27 cellular contexts compared by ENCODE assay signal in genomic region chr6:83062225-83062624, GRCh38. TPM values are rescaled to one million over a fixed set of nuclear protein-coding genes. Genes with fewer than 3 reads are reported as not detected.
DNase-seq lines count a peak whose midpoint lies in the region; FAIRE-seq and TF ChIP-seq lines count a peak whose summit lies in the region.
"Had no signal": no experiment of that assay in that cellular context is flagged by ENCODE, and none has a peak within 500 bp of the region (broad histone marks: within the 10 kb centered on the region; RNA-seq: fewer than 3 reads in every experiment).

No MANE protein-coding gene starts in this region.

- CTCF ChIA-PET in A673 (lab: Charles Lee), result no interaction called here

- H3K27ac ChIP-seq in A673 (ENCODE audit: low read depth, low read length, poor library complexity, severe bottlenecking), result peak overlapping the region; percentile 57
- H3K27ac ChIP-seq in SK-N-MC, result peak overlapping the region; percentile 78
- H3K27ac ChIP-seq: body of pancreas, prostate gland, upper lobe of left lung had no signal

- DNase-seq in A673 (ENCODE audit: low spot score) (peak; percentile 89), H54 (ENCODE audit: insufficient read length, low spot score) (no peak), SK-N-MC (ENCODE audit: low read depth, low spot score) (no peak), glomerular visceral epithelial cell (ENCODE audit: extremely low spot score) (peak; percentile 50), NCI-H1105 treated with DMSO at 0.1 percent for 48 hours (lab: John Stamatoyannopoulos, UW) (no peak), NCI-H2029 (lab: John Stamatoyannopoulos, UW) (no peak), type B pancreatic cell (ENCODE audit: extremely low spot score, unreplicated experiment) (no peak)
- no peak for DNase-seq in activated effector memory CD4-positive, alpha-beta T cell treated with anti-CD3 and anti-CD28 coated beads, Interleukin-2, amount 50 U/mL, for 16 hours
- DNase-seq: activated CD4-positive, alpha-beta memory T cell treated with anti-CD3 and anti-CD28 coated beads, Interleukin-2, amount 10 ng/mL, durations not matched to agents 7 days and 5 days; activated CD4-positive, CD25-positive, alpha-beta regulatory T cell; activated naive CD4-positive, alpha-beta T cell treated with Interleukin-2 at 50 U/mL for 16 hours; activated T-cell treated with anti-CD3 and anti-CD28 coated beads, Interleukin-2, amount 50 U/mL, for 1 hour; body of pancreas; CD4-positive, CD25-positive, alpha-beta regulatory T cell; foreskin melanocyte; NCI-H1436; NCI-H2171 treated with DMSO at 0.1 percent for 48 hours; NCI-H748 treated with DMSO at 0.1 percent for 48 hours; SIG-M5; small intestine; stimulated activated CD4-positive, alpha-beta T cell treated with anti-CD3 and anti-CD28 coated beads, Interleukin-4, amount 100 ng/mL, for 4 hours; T-helper 2 cell; upper lobe of left lung had no signal

- H3K4me3 Mint-ChIP-seq in type B pancreatic cell, result no peak overlapping the region
- H3K4me3 Mint-ChIP-seq: activated CD4-positive, alpha-beta memory T cell treated with anti-CD3 and anti-CD28 coated beads, Interleukin-2, amount 10 ng/mL, durations not matched to agents 7 days and 5 days; dendritic cell treated with granulocyte-macrophage colony-stimulating factor and Interleukin-4, amounts not matched to agents 40 ng/mL and 50 ng/mL, for 4 days had no signal

- no peak for TF ChIP-seq POLR2A in H54 (IDR thresholded peaks at IDR 0.05; ENCODE audit: low read depth, low read length)

- H3K4me3 ChIP-seq in A673 (ENCODE audit: low read depth, low read length, poor library complexity, severe bottlenecking) (no peak overlapping the region), SK-N-MC (peak overlapping the region; percentile 93)
- H3K4me3 ChIP-seq: body of pancreas, prostate gland, upper lobe of left lung had no signal

- peaks cover 35% of the 10 kb centered on the region for H3K4me1 ChIP-seq in A673 (ENCODE audit: insufficient read depth, low read length, poor library complexity, severe bottlenecking)
- H3K4me1 ChIP-seq: prostate gland had no signal

- peaks cover 4% of the 10 kb centered on the region for H3K36me3 Mint-ChIP-seq in type B pancreatic cell

- H3K36me3 ChIP-seq in A673 (ENCODE audit: insufficient read depth, low read length, poor library complexity, severe bottlenecking), result peaks cover 23% of the 10 kb centered on the region
- peaks cover 49% of the 10 kb centered on the region for H3K36me3 ChIP-seq in SK-N-MC (ENCODE audit: insufficient read depth, low read length)
- H3K36me3 ChIP-seq: prostate gland had no signal

- H3K27ac Mint-ChIP-seq in type B pancreatic cell, result no peak overlapping the region
- H3K27ac Mint-ChIP-seq: activated CD4-positive, alpha-beta memory T cell treated with anti-CD3 and anti-CD28 coated beads, Interleukin-2, amount 10 ng/mL, durations not matched to agents 7 days and 5 days; dendritic cell treated with granulocyte-macrophage colony-stimulating factor and Interleukin-4, amounts not matched to agents 40 ng/mL and 50 ng/mL, for 4 days had no signal

- intact Hi-C loops in A673 (cut with micrococcal nuclease; ENCODE audit: unreplicated experiment), result loop anchor here (10.0 kb wide), 2 partner anchors 303 to 353 kb away; no protein-coding TSS in a partner anchor

- TF ChIP-seq CTCF in A673 (conservative IDR thresholded peaks at IDR 0.05; ENCODE audit: low read depth, low read length) (peak; percentile 35; the same call in 1 of the 2 replicates), type B pancreatic cell (conservative IDR thresholded peaks at IDR 0.05) (no peak)

- POLR2A ChIA-PET in A673 (lab: Charles Lee; ENCODE audit: low non-redundant PET), result no interaction called here

- no peaks in the 10 kb centered on the region for H3K9me3 Mint-ChIP-seq in type B pancreatic cell
- H3K9me3 Mint-ChIP-seq: activated CD4-positive, alpha-beta memory T cell treated with anti-CD3 and anti-CD28 coated beads, Interleukin-2, amount 10 ng/mL, durations not matched to agents 7 days and 5 days; dendritic cell treated with granulocyte-macrophage colony-stimulating factor and Interleukin-4, amounts not matched to agents 40 ng/mL and 50 ng/mL, for 4 days had no signal

- FAIRE-seq in H54 (lab: Jason Lieb, UNC), result peak; percentile 11
- FAIRE-seq: A204.1, HTR-8/SVneo, small intestine had no signal

- BruUV-seq in A673 (replicated peaks; lab: Mats Ljungman, UMichigan), result no TSS peak

- no peaks in the 10 kb centered on the region for H3K27me3 ChIP-seq in A673 (replicated peaks; ENCODE audit: insufficient read depth, low read depth, low read length, poor library complexity)
- H3K27me3 ChIP-seq: body of pancreas, upper lobe of left lung had no signal

- H3K27me3 Mint-ChIP-seq in type B pancreatic cell, result no peaks in the 10 kb centered on the region
- H3K27me3 Mint-ChIP-seq: activated CD4-positive, alpha-beta memory T cell treated with anti-CD3 and anti-CD28 coated beads, Interleukin-2, amount 10 ng/mL, durations not matched to agents 7 days and 5 days; dendritic cell treated with granulocyte-macrophage colony-stimulating factor and Interleukin-4, amounts not matched to agents 40 ng/mL and 50 ng/mL, for 4 days had no signal

- H3K9ac ChIP-seq in SK-N-MC (ENCODE audit: insufficient read length), result no peak overlapping the region

- H3K9me3 ChIP-seq in A673 (ENCODE audit: low read depth, low read length, poor library complexity, severe bottlenecking), result no peaks in the 10 kb centered on the region
- no peaks in the 10 kb centered on the region for H3K9me3 ChIP-seq in SK-N-MC (ENCODE audit: low read depth, low read length)
- H3K9me3 ChIP-seq: body of pancreas, prostate gland, upper lobe of left lung had no signal

- peaks cover 13% of the 10 kb centered on the region for H3K4me1 Mint-ChIP-seq in type B pancreatic cell (ENCODE audit: unreplicated experiment)

RNA-seq across cellular contexts. Expression of gene UBE3D, which starts 3.4 kb away (rescaled TPM):
- 35.6 and 38.0 TPM in 2 replicates for total RNA-seq in A673 (2021)
- 7.0 and 20.0 TPM in 2 replicates for total RNA-seq in type B pancreatic cell (ENCODE audit: low replicate concordance)

RNA-seq across cellular contexts. Expression of gene DOP1A, which starts 5.2 kb away (rescaled TPM):
- total RNA-seq in A673 (2021) (25.1 and 31.9 TPM in 2 replicates), type B pancreatic cell (ENCODE audit: low replicate concordance) (21.7 and 30.1 TPM in 2 replicates)

Comparison
In these comparisons a context has a peak if more than half of its experiments do, and no peak if none do; other contexts are left out.
1. DNase-seq: peak in A673 (single experiment) and glomerular visceral epithelial cell (single experiment); none in H54 (single experiment), SK-N-MC (single experiment), activated effector memory CD4-positive, alpha-beta T cell treated with anti-CD3 and anti-CD28 coated beads, Interleukin-2, amount 50 U/mL, for 16 hours (single experiment), NCI-H1105 treated with DMSO at 0.1 percent for 48 hours (single experiment), NCI-H2029 (single experiment) and type B pancreatic cell (single experiment).